11 cellular contexts compared by ENCODE assay signal in genomic region chr1:115218034-115218405, GRCh38.
"Had no signal": no experiment of that assay in that cellular context is flagged by ENCODE, and none has a peak within 500 bp of the region (broad histone marks: within the 10 kb centered on the region; RNA-seq: fewer than 3 reads in every experiment).

No MANE protein-coding gene starts in this region.

- H3K36me3 ChIP-seq: neutrophil had no signal

- H3K27ac ChIP-seq: neutrophil, psoas muscle had no signal

- H3K27me3 ChIP-seq: foreskin keratinocyte, neutrophil had no signal

- H3K9me3 ChIP-seq: mucosa of descending colon, neutrophil, psoas muscle had no signal

- ATAC-seq: foreskin keratinocyte; mucosa of descending colon; naive thymus-derived CD8-positive, alpha-beta T cell; psoas muscle had no signal

- H3K4me3 ChIP-seq: mucosa of descending colon, psoas muscle had no signal

- H3K4me1 ChIP-seq: psoas muscle had no signal

- DNase-seq: head of caudate nucleus; islet precursor cell; mucosa of descending colon; naive thymus-derived CD8-positive, alpha-beta T cell; psoas muscle; retina; small intestine; stimulated activated CD4-positive, alpha-beta T cell treated with anti-CD3 and anti-CD28 coated beads, Interleukin-2, amount 100 ng/mL, for 48 hours; stimulated activated naive CD4-positive, alpha-beta T cell treated with Interleukin-2 at 50 U/mL for 16 hours had no signal
